Comparison of ENCODE assay signal across 8 cellular contexts in the genomic region with DNA sequence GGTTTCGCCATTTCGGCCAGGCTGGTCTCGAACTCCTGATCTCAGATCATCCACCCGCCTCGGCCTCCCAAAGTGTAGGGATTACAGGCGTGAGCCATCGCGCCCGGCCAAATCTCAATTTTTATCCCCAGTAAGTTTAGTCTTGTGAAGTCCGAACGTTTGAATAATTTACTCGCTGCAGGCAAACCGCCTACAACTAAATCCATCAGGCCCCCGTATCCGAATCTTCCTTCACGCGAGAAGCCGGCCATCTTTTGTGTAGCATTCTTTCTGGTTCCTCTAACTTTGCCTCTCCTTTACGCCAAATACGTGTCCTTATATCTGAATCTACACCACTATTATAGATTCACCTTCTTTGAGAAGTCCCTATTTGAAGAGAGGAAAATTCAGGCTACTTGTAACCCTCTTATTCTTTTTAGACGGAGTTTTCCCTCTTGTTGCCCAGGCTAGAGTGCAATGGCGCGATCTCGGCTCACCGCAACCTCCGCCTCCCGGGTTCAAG. TPM values are rescaled to one million over a fixed set of nuclear protein-coding genes. Genes with fewer than 3 reads are reported as not detected.
DNase-seq lines count a peak whose midpoint lies in the region; ATAC-seq and TF ChIP-seq lines count a peak whose summit lies in the region.

No MANE protein-coding gene starts in this region.

- TF ChIP-seq CTCF in brain microvascular endothelial cell (IDR thresholded peaks at IDR 0.05; ENCODE audit: low read depth, low read length, missing control alignments) (no peak), lower lobe of right lung (IDR thresholded peaks at IDR 0.05) (no peak), tibial artery (IDR thresholded peaks at IDR 0.05) (no peak)

- H3K4me3 ChIP-seq in GM08714 (ENCODE audit: low read length) (peak overlapping the region; percentile 95), brain microvascular endothelial cell (ENCODE audit: low read depth, low read length) (peak overlapping the region; percentile 93), lower lobe of right lung (peak overlapping the region; percentile 78), tibial artery (peak overlapping the region; percentile 71 to 75)

- no peaks in the 10 kb centered on the region for H3K9me3 ChIP-seq in lower lobe of right lung
- no peaks in the 10 kb centered on the region for H3K9me3 ChIP-seq in tibial artery

- ATAC-seq in lower lobe of right lung (no peak), HG03280 (IDR thresholded peaks at IDR 0.05; ENCODE audit: unreplicated experiment) (no peak)

- in situ Hi-C loops in brain microvascular endothelial cell (cut with HindIII; ENCODE audit: low pct_ligation_motif_present, low sequenced_read_pairs): no loop called here

- H3K27ac ChIP-seq in brain microvascular endothelial cell (peak overlapping the region; percentile 79), lower lobe of right lung (peak overlapping the region; percentile 89), tibial artery (peak overlapping the region; percentile 86 to 90)

- peaks cover 20% of the 10 kb centered on the region for H3K36me3 ChIP-seq in brain microvascular endothelial cell (replicated peaks)
- peaks cover 31% of the 10 kb centered on the region for H3K36me3 ChIP-seq in lower lobe of right lung
- H3K36me3 ChIP-seq in tibial artery: peaks cover 20 to 24% (median 24%) of the 10 kb centered on the region in 3 donors

- peak; percentile 45 for DNase-seq in NOMO-1 treated with DMSO at 0.1 percent for 48 hours (lab: John Stamatoyannopoulos, UW; ENCODE audit: unreplicated experiment)
- no peak for DNase-seq in brain microvascular endothelial cell
- no peak for DNase-seq in lower lobe of right lung
- DNase-seq in tibial artery: no peak
- no peak for DNase-seq in GM19238 (ENCODE audit: insufficient read length, low spot score)
- no peak for DNase-seq in SKM-1 (lab: John Stamatoyannopoulos, UW; ENCODE audit: unreplicated experiment)

- H3K4me1 ChIP-seq in lower lobe of right lung (peaks cover 20% of the 10 kb centered on the region), tibial artery (peaks cover 6 to 33% (median 27%) of the 10 kb centered on the region in 4 donors)

- H3K27me3 ChIP-seq in brain microvascular endothelial cell (replicated peaks): no peaks in the 10 kb centered on the region
- H3K27me3 ChIP-seq in lower lobe of right lung (ENCODE audit: low read depth): no peaks in the 10 kb centered on the region
- H3K27me3 ChIP-seq in tibial artery: no peaks in the 10 kb centered on the region

- intact Hi-C loops in lower lobe of right lung (cut with DNase I) (no loop called here), tibial artery (cut with DNase I; ENCODE audit: low total_unique reads) (no loop called here)

RNA-seq across cellular contexts. Expression of gene EIF3L, which starts 0.6 kb away (rescaled TPM):
- 385 TPM for total RNA-seq in lower lobe of right lung

RNA-seq across cellular contexts. Expression of gene ANKRD54, which starts 4.5 kb away (rescaled TPM):
- 18.3 TPM for total RNA-seq in lower lobe of right lung

RNA-seq across cellular contexts. Expression of gene GALR3, which starts 25.5 kb away (rescaled TPM):
- not detected for total RNA-seq in lower lobe of right lung

RNA-seq across cellular contexts. Expression of gene GCAT, which starts 40.9 kb away (rescaled TPM):
- 7.1 TPM for total RNA-seq in lower lobe of right lung

RNA-seq across cellular contexts. Expression of gene MICALL1, which starts 57.5 kb away (rescaled TPM):
- total RNA-seq in lower lobe of right lung: 32.2 TPM
